Comparison of ENCODE assay signal across 17 cellular contexts in genomic region chr17:37131064-37131463, GRCh38.
A peak's percentile ranks its signal among the peaks of the same experiment; 100 is the strongest.
DNase-seq lines count a peak whose midpoint lies in the region; ATAC-seq and TF ChIP-seq lines count a peak whose summit lies in the region.
"Had no signal": no experiment of that assay in that cellular context is flagged by ENCODE, and none has a peak within 500 bp of the region (broad histone marks: within the 10 kb centered on the region; RNA-seq: fewer than 3 reads in every experiment).

No MANE protein-coding gene starts in this region.

- H3K4me3 ChIP-seq in cardiac muscle cell (no peak overlapping the region), left ventricle myocardium inferior (no peak overlapping the region)
- H3K4me3 ChIP-seq: GM23248, heart left ventricle, MG63, stomach had no signal

- H3K36me3 ChIP-seq in cardiac muscle cell = peaks cover 10% of the 10 kb centered on the region
- peaks cover 25% of the 10 kb centered on the region for H3K36me3 ChIP-seq in left ventricle myocardium inferior
- H3K36me3 ChIP-seq: neutrophil had no signal

- no peaks in the 10 kb centered on the region for H3K9me3 ChIP-seq in cardiac muscle cell (ENCODE audit: low read depth)
- no peaks in the 10 kb centered on the region for H3K9me3 ChIP-seq in left ventricle myocardium inferior (replicated peaks)
- H3K9me3 ChIP-seq: heart left ventricle, MG63, neutrophil, stomach had no signal

- H3K4me1 ChIP-seq in cardiac muscle cell (ENCODE audit: low read depth) (peaks cover 54% of the 10 kb centered on the region), left ventricle myocardium inferior (no peaks in the 10 kb centered on the region)
- H3K4me1 ChIP-seq: stomach had no signal

- H3K27ac ChIP-seq in cardiac muscle cell = peak overlapping the region; percentile 45
- H3K27ac ChIP-seq in left ventricle myocardium inferior (replicated peaks) = no peak overlapping the region
- H3K27ac ChIP-seq: GM23248, heart left ventricle, neutrophil, stomach had no signal

- no peaks in the 10 kb centered on the region for H3K27me3 ChIP-seq in cardiac muscle cell
- H3K27me3 ChIP-seq in left ventricle myocardium inferior (ENCODE audit: low read depth) = no peaks in the 10 kb centered on the region
- H3K27me3 ChIP-seq: heart left ventricle, MG63, neutrophil, stomach had no signal

- peak in 1 of 2 donors; percentile 39 for DNase-seq in cardiac muscle cell (ENCODE audit: low read depth in 1 of 2, low spot score in 1 of 2)
- DNase-seq in left ventricle myocardium inferior = no peak
- DNase-seq in brain pericyte (ENCODE audit: low read depth, low spot score) = peak; percentile 8
- DNase-seq in kidney tubule cell (ENCODE audit: low spot score) = peak; percentile 62
- no peak for DNase-seq in GM19240 (ENCODE audit: insufficient read length, low spot score)
- DNase-seq in NK-92 treated with Interleukin-12 subunit alpha and Interleukin-12 subunit beta, amount 100 ng/mL, for 24 hours (lab: John Stamatoyannopoulos, UW) = no peak
- DNase-seq: activated naive CD4-positive, alpha-beta T cell; COR-L47; GM23248; heart left ventricle; left ventricle myocardium superior; MG63; SIG-M5; stomach had no signal

- no peak for TF ChIP-seq CTCF in cardiac muscle cell (IDR thresholded peaks at IDR 0.05; ENCODE audit: low read depth, low read length)
- TF ChIP-seq CTCF in left ventricle myocardium inferior (IDR thresholded peaks at IDR 0.05; ENCODE audit: borderline replicate concordance) = no peak

- ATAC-seq in HG03196 (IDR thresholded peaks at IDR 0.05; ENCODE audit: unreplicated experiment) (no peak), GM18520 (IDR thresholded peaks at IDR 0.05; ENCODE audit: unreplicated experiment) (no peak)
- ATAC-seq: heart left ventricle, left ventricle myocardium superior had no signal

- intact Hi-C loops in left ventricle myocardium inferior (cut with micrococcal nuclease) = no loop called here

Comparison
In these comparisons a context has a peak if more than half of its experiments do, and no peak if none do; other contexts are left out.
1. DNase-seq: peak in brain pericyte (single experiment) and kidney tubule cell (single experiment); none in left ventricle myocardium inferior (single experiment), GM19240 (single experiment) and NK-92 treated with Interleukin-12 subunit alpha and Interleukin-12 subunit beta, amount 100 ng/mL, for 24 hours (single experiment).